Comparison of ENCODE assay signal across 18 cellular contexts in the genomic region with DNA sequence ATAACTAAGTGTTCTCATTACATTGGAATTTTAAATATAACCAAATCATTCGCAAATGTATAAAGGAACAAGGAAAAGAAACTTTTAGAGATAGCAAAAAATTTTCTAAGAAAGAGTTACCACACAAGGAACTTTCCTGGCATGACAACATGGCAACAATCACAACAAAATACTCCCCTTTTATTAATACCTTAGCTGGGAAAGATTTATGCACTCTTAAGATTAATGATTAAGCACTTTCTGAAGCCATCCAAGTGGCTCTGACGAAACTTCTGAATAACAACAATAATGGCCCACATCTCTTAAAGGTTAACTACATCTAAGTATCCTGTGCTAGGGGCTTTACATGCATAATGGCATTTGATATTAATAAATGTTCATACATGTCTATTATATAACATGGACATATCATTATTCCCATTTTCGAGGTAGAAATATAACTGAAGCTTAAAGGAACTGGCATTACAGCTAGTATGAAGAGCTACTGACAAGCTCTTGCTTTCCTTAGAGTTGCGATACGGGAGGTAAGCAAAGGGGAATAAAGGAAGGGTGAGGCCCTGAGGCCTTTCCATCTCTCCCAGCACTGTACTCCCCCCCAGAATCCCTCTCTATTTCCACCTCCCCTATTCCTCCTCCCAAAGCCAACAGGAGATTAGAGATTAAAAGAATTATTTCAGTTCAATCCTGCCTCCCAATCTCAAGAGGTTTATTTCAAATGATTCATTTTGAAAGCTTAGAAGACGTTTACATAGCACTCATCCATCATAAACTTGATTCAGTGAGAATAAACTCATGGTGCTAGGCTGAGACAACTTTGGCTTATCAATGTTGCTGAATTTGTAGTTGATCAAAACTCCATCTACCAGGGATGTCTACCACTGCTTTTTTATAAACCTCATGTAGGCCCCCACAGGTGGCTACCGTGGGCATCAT. TPM values are rescaled to one million over a fixed set of nuclear protein-coding genes. Genes with fewer than 3 reads are reported as not detected.
DNase-seq lines count a peak whose midpoint lies in the region; ATAC-seq and TF ChIP-seq lines count a peak whose summit lies in the region.
"Had no signal": no experiment of that assay in that cellular context is flagged by ENCODE, and none has a peak within 500 bp of the region (broad histone marks: within the 10 kb centered on the region; RNA-seq: fewer than 3 reads in every experiment).

No MANE protein-coding gene starts in this region.

- no peaks in the 10 kb centered on the region for H3K27me3 Mint-ChIP-seq in activated CD4-positive, alpha-beta T cell treated with anti-CD3 and anti-CD28 coated beads, Interleukin-2, amount 10 ng/mL, durations not matched to agents 7 days and 5 days
- H3K27me3 Mint-ChIP-seq: activated B cell treated with CpG ODN at 0.5 μM for 24 hours; CD8-positive, alpha-beta memory T cell had no signal

- intact Hi-C loops in PC-3 (cut with micrococcal nuclease) (no loop called here), left ventricle myocardium superior (cut with micrococcal nuclease) (no loop called here)

- peaks cover 6% of the 10 kb centered on the region; the same call in 1 of the 2 replicates for H4K20me1 ChIP-seq in PC-3 (ENCODE audit: low read length)

- peaks cover 37% of the 10 kb centered on the region for H3K4me1 Mint-ChIP-seq in activated CD4-positive, alpha-beta T cell treated with anti-CD3 and anti-CD28 coated beads, Interleukin-2, amount 10 ng/mL, durations not matched to agents 7 days and 5 days

- peak overlapping the region; percentile 22; the same call in 1 of the 2 replicates for H3K27ac ChIP-seq in 22Rv1
- no peak overlapping the region for H3K27ac ChIP-seq in PC-3 (ENCODE audit: low read length)
- H3K27ac ChIP-seq: RWPE1, thyroid gland had no signal

- DNase-seq in PC-3 (no peak), fibroblast of mammary gland (ENCODE audit: low read depth) (peak; percentile 14), left ventricle myocardium superior (no peak), foreskin fibroblast (no peak), hypothalamus (lab: John Stamatoyannopoulos, UW) (no peak)
- DNase-seq in activated CD4-positive, alpha-beta T cell treated with anti-CD3 and anti-CD28 coated beads, Interleukin-2, amount 10 ng/mL, durations not matched to agents 7 days and 5 days, result no peak
- DNase-seq: activated B cell treated with CpG ODN at 0.5 μM for 24 hours; activated gamma-delta T cell treated with Interleukin-2 at 50 U/mL for 16 hours; CD8-positive, alpha-beta memory T cell; cortex of kidney; HCEC 1CT; NCI-H774; stimulated activated CD4-positive, alpha-beta T cell treated with anti-CD3 and anti-CD28 coated beads, Interleukin-2, amount 100 ng/mL, for 48 hours; thyroid gland had no signal

- H3K4me2 ChIP-seq in PC-3 (ENCODE audit: low read length), result no peak overlapping the region

- no peak overlapping the region for H3K4me3 ChIP-seq in PC-3 (ENCODE audit: low read length)
- no peak overlapping the region for H3K4me3 ChIP-seq in fibroblast of mammary gland (ENCODE audit: control insufficient read depth, low read depth, low read length)
- H3K4me3 ChIP-seq in mucosa of stomach (ENCODE audit: low read length), result no peak overlapping the region
- no peak overlapping the region for H3K4me3 ChIP-seq in foreskin fibroblast (ENCODE audit: low read depth in 1 of 2, low read length in 2 of 2)
- H3K4me3 ChIP-seq: thyroid gland had no signal

- H3K36me3 Mint-ChIP-seq in activated CD4-positive, alpha-beta T cell treated with anti-CD3 and anti-CD28 coated beads, Interleukin-2, amount 10 ng/mL, durations not matched to agents 7 days and 5 days (ENCODE audit: low read depth), result peaks cover 18% of the 10 kb centered on the region

- H3K27ac Mint-ChIP-seq in activated CD4-positive, alpha-beta T cell treated with anti-CD3 and anti-CD28 coated beads, Interleukin-2, amount 10 ng/mL, durations not matched to agents 7 days and 5 days, result no peak overlapping the region
- H3K27ac Mint-ChIP-seq: activated B cell treated with CpG ODN at 0.5 μM for 24 hours had no signal

- no peaks in the 10 kb centered on the region for H3K27me3 ChIP-seq in PC-3 (ENCODE audit: low read length)
- H3K27me3 ChIP-seq in mucosa of stomach (ENCODE audit: control insufficient read depth, insufficient read depth, low read length), result no peaks in the 10 kb centered on the region
- H3K27me3 ChIP-seq: thyroid gland had no signal

- H3F3A ChIP-seq in PC-3 (ENCODE audit: low read length, unreplicated experiment), result no peaks in the 10 kb centered on the region

- H3K9me3 ChIP-seq in PC-3 (ENCODE audit: low read length) (no peaks in the 10 kb centered on the region), mucosa of stomach (ENCODE audit: control insufficient read depth, low read length) (no peaks in the 10 kb centered on the region)
- H3K9me3 ChIP-seq: thyroid gland had no signal

- H3K4me3 Mint-ChIP-seq in activated CD4-positive, alpha-beta T cell treated with anti-CD3 and anti-CD28 coated beads, Interleukin-2, amount 10 ng/mL, durations not matched to agents 7 days and 5 days, result no peak overlapping the region
- H3K4me3 Mint-ChIP-seq: activated B cell treated with CpG ODN at 0.5 μM for 24 hours; CD8-positive, alpha-beta memory T cell had no signal

- CTCF ChIA-PET in PC-3 (lab: Charles Lee), result interaction anchor here (0.6 kb wide), 1 partner anchor 70 kb away, joined by 4 read pairs; no protein-coding TSS in a partner anchor
- CTCF ChIA-PET in activated CD4-positive, alpha-beta T cell treated with anti-CD3 and anti-CD28 coated beads, Interleukin-2, amount 10 ng/mL, durations not matched to agents 7 days and 5 days (lab: Charles Lee), result no interaction called here

- H3K79me2 ChIP-seq in PC-3 (ENCODE audit: low read length), result peaks cover 89% of the 10 kb centered on the region

- no TSS peak for BruUV-seq in PC-3 (replicated peaks; lab: Mats Ljungman, UMichigan)

- H3K9me3 Mint-ChIP-seq in activated CD4-positive, alpha-beta T cell treated with anti-CD3 and anti-CD28 coated beads, Interleukin-2, amount 10 ng/mL, durations not matched to agents 7 days and 5 days, result no peaks in the 10 kb centered on the region
- H3K9me3 Mint-ChIP-seq: activated B cell treated with CpG ODN at 0.5 μM for 24 hours; CD8-positive, alpha-beta memory T cell had no signal

- no peak overlapping the region for H2AFZ ChIP-seq in PC-3 (ENCODE audit: low read length)

- ATAC-seq in PC-3 (peak; percentile 54; the same call in 1 of the 2 replicates), left ventricle myocardium superior (no peak)
- ATAC-seq: esophagus mucosa had no signal

- POLR2A ChIA-PET in PC-3 (lab: Charles Lee; ENCODE audit: unreplicated experiment), result no interaction called here
- POLR2A ChIA-PET in activated CD4-positive, alpha-beta T cell treated with anti-CD3 and anti-CD28 coated beads, Interleukin-2, amount 10 ng/mL, durations not matched to agents 7 days and 5 days (lab: Charles Lee), result no interaction called here

- TF ChIP-seq CTCF in 22Rv1 (IDR thresholded peaks at IDR 0.05) (no peak), PC-3 (conservative IDR thresholded peaks at IDR 0.05; ENCODE audit: low read depth, low read length) (no peak), fibroblast of mammary gland (conservative IDR thresholded peaks at IDR 0.05; ENCODE audit: control insufficient read depth, insufficient read depth, low read depth, low read length) (no peak), foreskin fibroblast (IDR thresholded peaks at IDR 0.05; ENCODE audit: low read depth, low read length) (no peak)

- H3K4me1 ChIP-seq in PC-3 (ENCODE audit: insufficient read depth, low read length), result no peaks in the 10 kb centered on the region
- peaks cover 46% of the 10 kb centered on the region for H3K4me1 ChIP-seq in mucosa of stomach (ENCODE audit: control insufficient read depth, insufficient read depth, low read length)

- H3K9me2 ChIP-seq in PC-3 (replicated peaks; ENCODE audit: low read length), result no peaks in the 10 kb centered on the region

- no peak overlapping the region for H3K9ac ChIP-seq in PC-3 (ENCODE audit: low read length)
- H3K9ac ChIP-seq in mucosa of stomach (ENCODE audit: low read length), result peak overlapping the region; percentile 10

- H3K36me3 ChIP-seq in PC-3 (ENCODE audit: low read depth, low read length) (no peaks in the 10 kb centered on the region), mucosa of stomach (ENCODE audit: control insufficient read depth, insufficient read depth, low read length) (no peaks in the 10 kb centered on the region)
- H3K36me3 ChIP-seq: thyroid gland had no signal

RNA-seq across cellular contexts. Expression of gene MTMR12, which starts 9.7 kb away (rescaled TPM):
- total RNA-seq in PC-3 (2014; rRNA removed) (14.5 and 16.0 TPM in 2 replicates), left ventricle myocardium superior (17.4 TPM)
- 10 to 100 TPM; 24.3 to 29.1 TPM for total RNA-seq in activated CD4-positive, alpha-beta T cell treated with anti-CD3 and anti-CD28 coated beads, Interleukin-2, amount 10 ng/mL, durations not matched to agents 7 days and 5 days
